8 cellular contexts compared by ENCODE assay signal in genomic region chr19:1269478-1270167, GRCh38. TPM values are rescaled to one million over a fixed set of nuclear protein-coding genes. Genes with fewer than 3 reads are reported as not detected.
A peak's percentile ranks its signal among the peaks of the same experiment; 100 is the strongest.
DNase-seq lines count a peak whose midpoint lies in the region; ATAC-seq lines count a peak whose summit lies in the region.

No MANE protein-coding gene starts in this region.

- H3K4me3 Mint-ChIP-seq in CD4-positive, CD25-positive, alpha-beta regulatory T cell, result peak overlapping the region; percentile 89 to 96 (median 92)

- peak overlapping the region; percentile 85 for H3K27ac ChIP-seq in CD4-positive, CD25-positive, alpha-beta regulatory T cell (ENCODE audit: insufficient read depth, low read length, poor library complexity, severe bottlenecking)
- peak overlapping the region; percentile 99 for H3K27ac ChIP-seq in epithelial cell of prostate

- H3K4me1 ChIP-seq in CD4-positive, CD25-positive, alpha-beta regulatory T cell (ENCODE audit: control insufficient read depth, insufficient read depth, low read length, poor library complexity, severe bottlenecking), result peaks cover 83% of the 10 kb centered on the region
- peaks cover 92% of the 10 kb centered on the region for H3K4me1 ChIP-seq in mononuclear cell (ENCODE audit: insufficient read depth, low read length)

- DNase-seq in CD4-positive, CD25-positive, alpha-beta regulatory T cell, result peak; percentile 82 to 87 (median 84)
- peak; percentile 68 for DNase-seq in NOMO-1 treated with DMSO at 0.1 percent for 48 hours (lab: John Stamatoyannopoulos, UW; ENCODE audit: unreplicated experiment)
- DNase-seq in activated T-cell treated with anti-CD3 and anti-CD28 coated beads for 24 hours (ENCODE audit: low read depth), result peak; percentile 81
- no peak for DNase-seq in epithelial cell of prostate (ENCODE audit: low read depth, low spot score)
- peak; percentile 65 to 83 for DNase-seq in stimulated activated CD8-positive, alpha-beta memory T cell treated with anti-CD3 and anti-CD28 coated beads, Interleukin-7, amount 100 ng/mL, for 4 hours (ENCODE audit: low read depth in 2 of 2)

- no peaks in the 10 kb centered on the region for H3K27me3 ChIP-seq in CD4-positive, CD25-positive, alpha-beta regulatory T cell (ENCODE audit: control insufficient read depth, insufficient read depth, low read length)
- H3K27me3 ChIP-seq in mononuclear cell (ENCODE audit: insufficient read depth, low read length), result no peaks in the 10 kb centered on the region

- H3K4me1 Mint-ChIP-seq in CD4-positive, CD25-positive, alpha-beta regulatory T cell, result peaks cover 0 to 75% (median 35%) of the 10 kb centered on the region in 4 donors

- H3K36me3 ChIP-seq in CD4-positive, CD25-positive, alpha-beta regulatory T cell (ENCODE audit: control insufficient read depth, insufficient read depth, low read length), result peaks cover 40% of the 10 kb centered on the region

- peak overlapping the region; percentile 91 for H3K4me3 ChIP-seq in CD4-positive, CD25-positive, alpha-beta regulatory T cell (ENCODE audit: low read depth, low read length)
- peak overlapping the region; percentile 68 for H3K4me3 ChIP-seq in mononuclear cell (ENCODE audit: low read length)

- peaks cover 5% of the 10 kb centered on the region for H3K27me3 Mint-ChIP-seq in CD4-positive, CD25-positive, alpha-beta regulatory T cell

- peaks cover 0 to 2% (median 0%) of the 10 kb centered on the region in 7 donors for H3K9me3 Mint-ChIP-seq in CD4-positive, CD25-positive, alpha-beta regulatory T cell

- peak; percentile 36 to 38 for ATAC-seq in CD4-positive, CD25-positive, alpha-beta regulatory T cell (ENCODE audit: low read depth in 2 of 2)
- ATAC-seq in GM19397 (IDR thresholded peaks at IDR 0.05; ENCODE audit: unreplicated experiment) (peak; percentile 31), HG03520 (IDR thresholded peaks at IDR 0.05; ENCODE audit: unreplicated experiment) (peak; percentile 19)

- peak overlapping the region; percentile 92 to 96 (median 95) for H3K27ac Mint-ChIP-seq in CD4-positive, CD25-positive, alpha-beta regulatory T cell

- no peaks in the 10 kb centered on the region for H3K9me3 ChIP-seq in CD4-positive, CD25-positive, alpha-beta regulatory T cell (ENCODE audit: control insufficient read depth in 2 of 2, low read length in 2 of 2)
- H3K9me3 ChIP-seq in mononuclear cell (ENCODE audit: low read depth, low read length), result no peaks in the 10 kb centered on the region

- peaks cover 37% of the 10 kb centered on the region for H3K36me3 Mint-ChIP-seq in CD4-positive, CD25-positive, alpha-beta regulatory T cell

RNA-seq across cellular contexts. Expression of gene CIRBP, which starts 0.5 kb away (rescaled TPM):
- total RNA-seq in CD4-positive, CD25-positive, alpha-beta regulatory T cell, result 497 TPM
- polyA plus RNA-seq in CD4-positive, CD25-positive, alpha-beta regulatory T cell, result 100 to 1,000 TPM; 172 to 243 (median 210) TPM
- total RNA-seq in mononuclear cell, result 455 TPM

RNA-seq across cellular contexts. Expression of gene FAM174C, which starts 5.7 kb away (rescaled TPM):
- total RNA-seq in CD4-positive, CD25-positive, alpha-beta regulatory T cell, result 44.2 TPM
- polyA plus RNA-seq in CD4-positive, CD25-positive, alpha-beta regulatory T cell, result 10 to 100 TPM; 72.9 to 91.3 (median 88.4) TPM
- total RNA-seq in mononuclear cell, result 16.3 TPM

RNA-seq across cellular contexts. Expression of gene EFNA2, which starts 16.1 kb away (rescaled TPM):
- not detected for total RNA-seq in CD4-positive, CD25-positive, alpha-beta regulatory T cell
- not detected for polyA plus RNA-seq in CD4-positive, CD25-positive, alpha-beta regulatory T cell
- total RNA-seq in mononuclear cell, result not detected

RNA-seq across cellular contexts. Expression of gene MIDN, which starts 21.2 kb away (rescaled TPM):
- total RNA-seq in CD4-positive, CD25-positive, alpha-beta regulatory T cell, result 126 TPM
- polyA plus RNA-seq in CD4-positive, CD25-positive, alpha-beta regulatory T cell, result 1 to 10 TPM; 1.4 to 3.4 (median 1.8) TPM
- 67.0 TPM for total RNA-seq in mononuclear cell

RNA-seq across cellular contexts. Expression of gene ATP5F1D, which starts 28.1 kb away (rescaled TPM):
- 124 TPM for total RNA-seq in CD4-positive, CD25-positive, alpha-beta regulatory T cell
- polyA plus RNA-seq in CD4-positive, CD25-positive, alpha-beta regulatory T cell, result 100 to 1,000 TPM; 208 to 236 (median 223) TPM
- total RNA-seq in mononuclear cell, result 10.4 TPM
